In the genomic region with DNA sequence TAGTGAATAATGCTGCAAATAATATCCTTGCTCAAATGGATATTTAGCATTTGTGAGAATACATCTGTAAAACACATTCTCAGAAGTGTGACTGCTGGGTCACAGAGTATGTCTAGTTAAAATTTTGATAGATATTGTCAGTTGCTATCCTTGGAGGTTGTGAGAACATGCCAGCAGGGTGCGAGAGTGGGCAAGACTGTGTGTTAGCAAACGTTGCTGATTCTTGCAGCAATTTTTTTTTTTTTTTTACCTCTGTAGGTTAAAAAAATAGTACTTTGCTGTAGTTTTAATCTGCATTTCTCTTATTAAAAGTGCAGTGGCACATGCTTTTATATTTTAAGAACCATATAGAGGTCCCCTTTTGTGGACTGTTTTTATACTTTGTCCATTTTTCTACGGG, we compare ENCODE assay signal across 26 cellular contexts. TPM values are rescaled to one million over a fixed set of nuclear protein-coding genes. Genes with fewer than 3 reads are reported as not detected.
DNase-seq lines count a peak whose midpoint lies in the region; ATAC-seq lines count a peak whose summit lies in the region.
"Had no signal": no experiment of that assay in that cellular context is flagged by ENCODE, and none has a peak within 500 bp of the region (broad histone marks: within the 10 kb centered on the region; RNA-seq: fewer than 3 reads in every experiment).

No MANE protein-coding gene starts in this region.

- DNase-seq in ACHN = peak; percentile 9
- DNase-seq in Jurkat, Clone E6-1 (ENCODE audit: low read depth, low spot score) = peak; percentile 21
- DNase-seq in RKO (ENCODE audit: low spot score) = peak; percentile 16
- DNase-seq in epithelial cell of prostate (ENCODE audit: low read depth, low spot score) = no peak
- DNase-seq in superior temporal gyrus (ENCODE audit: extremely low spot score) = no peak
- no peak for DNase-seq in activated CD4-positive, alpha-beta T cell treated with anti-CD3 and anti-CD28 coated beads for 48 hours
- DNase-seq: activated CD4-positive, alpha-beta T cell treated with anti-CD3 and anti-CD28 coated beads, Interleukin-2, amount 50 U/mL, for 48 hours; activated CD4-positive, CD25-positive, alpha-beta regulatory T cell; activated naive CD4-positive, alpha-beta T cell treated with anti-CD3 and anti-CD28 coated beads, Interleukin-2, amount 10 ng/mL, durations not matched to agents 7 days and 5 days; amniotic stem cell; effector CD8-positive, alpha-beta T cell; foreskin fibroblast; GM23248; heart right ventricle; HFFc6; left cardiac atrium; NCI-H1436; NCI-H524 treated with DMSO at 0.1 percent for 48 hours; right cardiac atrium; trophoblast cell had no signal

- ATAC-seq in GM21381 (IDR thresholded peaks at IDR 0.05; ENCODE audit: unreplicated experiment) = no peak
- ATAC-seq: esophagus mucosa, heart right ventricle, left cardiac atrium, right cardiac atrium had no signal

- peak overlapping the region; percentile 97 for H3K27ac ChIP-seq in epithelial cell of prostate
- H3K27ac ChIP-seq: C4-2B, GM23248, heart right ventricle, parathyroid adenoma, spleen had no signal

- in situ Hi-C loops in ACHN (cut with HindIII; ENCODE audit: low pct_ligation_motif_present, low pct_unique_long_range_greater_than_20kb, low sequenced_read_pairs) = no loop called here

- no peak overlapping the region for H3K4me3 ChIP-seq in Jurkat, Clone E6-1 (ENCODE audit: low read length)
- H3K4me3 ChIP-seq: GM23248, heart right ventricle, spleen had no signal

RNA-seq across cellular contexts. Expression of a gene that starts 4.5 kb away (rescaled TPM):
- 1.4 TPM for polyA plus RNA-seq in Jurkat, Clone E6-1 (2012; ENCODE audit: insufficient read depth, insufficient read length)

RNA-seq across cellular contexts. Expression of a gene that starts 26.3 kb away (rescaled TPM):
- 8.9 TPM for polyA plus RNA-seq in Jurkat, Clone E6-1 (2012; ENCODE audit: insufficient read depth, insufficient read length)

RNA-seq across cellular contexts. Expression of a gene that starts 35.2 kb away (rescaled TPM):
- polyA plus RNA-seq in Jurkat, Clone E6-1 (2012; ENCODE audit: insufficient read depth, insufficient read length) = 0.74 TPM
- polyA plus RNA-seq: neural cell had no signal

RNA-seq across cellular contexts. Expression of a gene that starts 35.5 kb away (rescaled TPM):
- 27.4 TPM for polyA plus RNA-seq in Jurkat, Clone E6-1 (2012; ENCODE audit: insufficient read depth, insufficient read length)

RNA-seq across cellular contexts. Expression of a gene that starts 48.3 kb away (rescaled TPM):
- 81.0 TPM for polyA plus RNA-seq in Jurkat, Clone E6-1 (2012; ENCODE audit: insufficient read depth, insufficient read length)

Comparison
In these comparisons a context has a peak if more than half of its experiments do, and no peak if none do; other contexts are left out.
1. DNase-seq: peak in ACHN (single experiment), Jurkat, Clone E6-1 (single experiment) and RKO (single experiment); none in epithelial cell of prostate (single experiment), superior temporal gyrus (single experiment) and activated CD4-positive, alpha-beta T cell treated with anti-CD3 and anti-CD28 coated beads for 48 hours (single experiment).